ENCODE assay signal across 9 cellular contexts in genomic region chr5:175700991-175701390, GRCh38. TPM values are rescaled to one million over a fixed set of nuclear protein-coding genes. Genes with fewer than 3 reads are reported as not detected.
DNase-seq lines count a peak whose midpoint lies in the region; ATAC-seq and TF ChIP-seq lines count a peak whose summit lies in the region.
"Had no signal": no experiment of that assay in that cellular context is flagged by ENCODE, and none has a peak within 500 bp of the region (broad histone marks: within the 10 kb centered on the region; RNA-seq: fewer than 3 reads in every experiment).

No MANE protein-coding gene starts in this region.

- H3K4me3 ChIP-seq in DND-41 (ENCODE audit: low read depth in 1 of 2, low read length in 2 of 2) = no peak overlapping the region
- H3K4me3 ChIP-seq in OCI-LY3 (ENCODE audit: low read length) = no peak overlapping the region
- no peak overlapping the region for H3K4me3 ChIP-seq in fibroblast of villous mesenchyme (ENCODE audit: low read depth, low read length)

- ATAC-seq in DND-41 (ENCODE audit: insufficient read depth, low read depth) = no peak
- ATAC-seq in HG03108 (IDR thresholded peaks at IDR 0.05; ENCODE audit: unreplicated experiment) = no peak

- no peak overlapping the region for H3K9ac ChIP-seq in DND-41 (ENCODE audit: low read depth, low read length)
- no peak overlapping the region for H3K9ac ChIP-seq in OCI-LY3 (ENCODE audit: low read length)

- no peaks in the 10 kb centered on the region for H4K20me1 ChIP-seq in DND-41 (ENCODE audit: insufficient read depth, low read length)
- no peaks in the 10 kb centered on the region for H4K20me1 ChIP-seq in OCI-LY3 (ENCODE audit: insufficient read depth, low read length)

- peak; percentile 59 for TF ChIP-seq CTCF in 22Rv1 (IDR thresholded peaks at IDR 0.05)
- peak; percentile 58 for TF ChIP-seq CTCF in DND-41 (IDR thresholded peaks at IDR 0.05; ENCODE audit: borderline replicate concordance, extremely low read depth, low read length, poor library complexity, severe bottlenecking)
- peak; percentile 52 for TF ChIP-seq CTCF in OCI-LY3 (IDR thresholded peaks at IDR 0.05; ENCODE audit: low read depth, low read length)
- TF ChIP-seq CTCF in fibroblast of villous mesenchyme (IDR thresholded peaks at IDR 0.05; ENCODE audit: insufficient read depth, low read depth, low read length) = peak; percentile 45

- no peak overlapping the region for H3K27ac ChIP-seq in 22Rv1
- no peak overlapping the region for H3K27ac ChIP-seq in DND-41 (ENCODE audit: low read length)
- no peak overlapping the region for H3K27ac ChIP-seq in OCI-LY3 (ENCODE audit: low read length)

- H2AFZ ChIP-seq in DND-41 (ENCODE audit: low read depth, low read length) (no peak overlapping the region), OCI-LY3 (ENCODE audit: low read depth, low read length) (no peak overlapping the region)

- no peak overlapping the region for H3K4me2 ChIP-seq in DND-41 (ENCODE audit: insufficient read depth, low read length)
- no peak overlapping the region for H3K4me2 ChIP-seq in OCI-LY3 (ENCODE audit: low read length)

- H3K79me2 ChIP-seq in DND-41 (ENCODE audit: insufficient read depth, low read length) (no peaks in the 10 kb centered on the region), OCI-LY3 (ENCODE audit: low read length) (no peaks in the 10 kb centered on the region)

- DNase-seq in DND-41 (no peak), fibroblast of villous mesenchyme (ENCODE audit: low read depth) (no peak), dedifferentiated amniotic fluid mesenchymal stem cell (ENCODE audit: extremely low spot score) (no peak), cerebellar cortex (ENCODE audit: low spot score) (no peak), T-helper 2 cell (no peak)
- DNase-seq: NCI-H446 treated with DMSO at 0.1 percent for 48 hours had no signal

- H3K4me1 ChIP-seq in DND-41 (ENCODE audit: insufficient read depth, low read length) (peaks cover 10% of the 10 kb centered on the region), OCI-LY3 (ENCODE audit: low read length) (no peaks in the 10 kb centered on the region)

- H3K36me3 ChIP-seq in DND-41 (ENCODE audit: insufficient read depth, low read length) = no peaks in the 10 kb centered on the region
- no peaks in the 10 kb centered on the region for H3K36me3 ChIP-seq in OCI-LY3 (replicated peaks; ENCODE audit: low read depth, low read length)

- H3K9me3 ChIP-seq in DND-41 (ENCODE audit: insufficient read depth, low read length, severe bottlenecking) = no peaks in the 10 kb centered on the region
- H3K9me3 ChIP-seq in OCI-LY3 (ENCODE audit: insufficient read depth, low read length) = no peaks in the 10 kb centered on the region

- H3K27me3 ChIP-seq in DND-41 (ENCODE audit: insufficient read depth, low read length, poor library complexity) (no peaks in the 10 kb centered on the region), OCI-LY3 (ENCODE audit: low read depth, low read length) (peaks cover 19% of the 10 kb centered on the region; the same call in 1 of the 2 replicates)

RNA-seq across cellular contexts. Expression of gene HRH2, which starts 43.1 kb away (rescaled TPM):
- not detected in 2 replicates for total RNA-seq in fibroblast of villous mesenchyme
